ENCODE assay signal across 8 cellular contexts in the genomic region with DNA sequence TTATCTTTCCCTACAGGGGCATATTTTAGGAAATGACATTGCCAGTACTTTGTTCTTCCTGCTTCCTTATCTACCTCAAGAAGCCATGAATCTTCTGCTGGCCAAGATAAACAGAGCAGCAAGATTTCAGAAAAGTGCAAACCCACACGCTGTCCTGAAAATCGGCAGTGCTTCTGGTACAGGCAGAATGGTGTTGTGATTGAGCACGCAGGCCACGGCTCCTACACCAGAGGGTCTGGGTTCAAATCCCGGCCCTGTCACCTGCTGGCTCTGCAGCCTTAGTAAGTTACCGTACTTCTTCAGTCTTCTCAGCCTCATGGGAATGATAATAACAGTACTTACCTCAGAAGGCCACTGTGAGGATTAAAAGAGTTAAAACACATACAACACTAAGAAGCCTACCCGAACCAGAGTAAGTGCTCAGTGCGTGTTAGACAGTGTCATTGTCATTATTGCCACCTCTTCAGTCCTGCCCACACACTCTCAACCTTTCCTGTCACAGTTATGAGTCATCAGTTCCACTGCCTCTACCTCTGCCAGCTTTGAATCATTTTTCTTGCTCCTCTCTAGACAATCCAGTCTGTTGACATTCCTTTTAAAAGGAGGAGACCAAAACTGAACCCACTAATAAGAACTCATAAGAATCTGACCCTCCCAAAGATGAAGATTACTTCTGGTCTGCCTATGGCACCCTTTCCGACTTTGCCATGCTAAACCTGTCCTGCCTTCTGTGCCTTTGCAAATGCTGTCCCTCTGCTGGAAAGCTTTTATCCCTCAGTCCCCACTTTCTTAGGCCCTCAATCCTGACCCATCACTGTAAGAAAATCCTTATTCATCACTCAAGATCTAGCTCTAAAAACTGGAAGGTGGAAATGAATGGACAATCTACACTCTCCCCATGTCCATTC. TPM values are rescaled to one million over a fixed set of nuclear protein-coding genes. Genes with fewer than 3 reads are reported as not detected.
DNase-seq lines count a peak whose midpoint lies in the region; ATAC-seq and TF ChIP-seq lines count a peak whose summit lies in the region.

No MANE protein-coding gene starts in this region.

- H3K9me2 ChIP-seq in Loucy (replicated peaks; ENCODE audit: low read depth, low read length), result no peaks in the 10 kb centered on the region

- H3K9ac ChIP-seq in Loucy (ENCODE audit: low read depth, low read length, poor library complexity, severe bottlenecking), result no peak overlapping the region

- peaks cover 8% of the 10 kb centered on the region for H3K27me3 ChIP-seq in Loucy (ENCODE audit: insufficient read depth, low read length, poor library complexity, severe bottlenecking)

- peak; percentile 59 for DNase-seq in Caki2 (ENCODE audit: low read depth)
- DNase-seq in activated CD8-positive, alpha-beta memory T cell treated with anti-CD3 and anti-CD28 coated beads for 24 hours, result peak; percentile 85
- DNase-seq in glomerular endothelial cell (ENCODE audit: extremely low read depth, low read depth, low spot score), result peak; percentile 89
- DNase-seq in stimulated activated CD4-positive, alpha-beta T cell treated with anti-CD3 and anti-CD28 coated beads, Interleukin-4, amount 100 ng/mL, for 1 hour, result peak; percentile 38
- no peak for DNase-seq in NCI-H1105 treated with DMSO at 0.1 percent for 48 hours (lab: John Stamatoyannopoulos, UW)
- no peak for DNase-seq in NCI-H2227 treated with DMSO at 0.1 percent for 48 hours (lab: John Stamatoyannopoulos, UW)

- no peaks in the 10 kb centered on the region for H3K9me3 ChIP-seq in Loucy (ENCODE audit: insufficient read depth, low read depth, low read length)

- ATAC-seq in GM21619 (IDR thresholded peaks at IDR 0.05; ENCODE audit: unreplicated experiment), result peak; percentile 72

- no peaks in the 10 kb centered on the region for H3F3A ChIP-seq in Loucy (ENCODE audit: low read depth)

- H3K79me2 ChIP-seq in Loucy (ENCODE audit: insufficient read depth, low read length), result no peaks in the 10 kb centered on the region

- in situ Hi-C loops in Caki2 (cut with HindIII; ENCODE audit: low pct_unique_long_range_greater_than_20kb, low sequenced_read_pairs), result no loop called here

- H3K4me2 ChIP-seq in Loucy (ENCODE audit: low read depth, low read length, poor library complexity, severe bottlenecking), result peak overlapping the region; percentile 48

- no peak for TF ChIP-seq CTCF in Loucy (conservative IDR thresholded peaks at IDR 0.05; ENCODE audit: low read length)

- peaks cover 39% of the 10 kb centered on the region for H3K4me1 ChIP-seq in Loucy (ENCODE audit: insufficient read depth, low read length, poor library complexity, severe bottlenecking)

- peak overlapping the region; percentile 32 for H3K4me3 ChIP-seq in Loucy (ENCODE audit: low read length, poor library complexity, severe bottlenecking)

- no peaks in the 10 kb centered on the region for H3K36me3 ChIP-seq in Loucy (ENCODE audit: insufficient read depth, low read length)

- H2AFZ ChIP-seq in Loucy (ENCODE audit: low read length), result 0 out of 2 replicates have a peak overlapping the region, but pooled peaks have one; percentile 9

- H4K20me1 ChIP-seq in Loucy (ENCODE audit: insufficient read depth, low read length, poor library complexity, severe bottlenecking), result no peaks in the 10 kb centered on the region

RNA-seq across cellular contexts. Expression of gene MPZL3, which starts 10.7 kb away (rescaled TPM):
- 6.0 and 9.1 TPM in 2 replicates for total RNA-seq in Caki2 (2014; rRNA removed; shearing (Covaris generic); ENCODE audit: low replicate concordance)
- total RNA-seq in glomerular endothelial cell, result 4.1 and 4.7 TPM in 2 replicates

RNA-seq across cellular contexts. Expression of gene JAML, which starts 16.6 kb away (rescaled TPM):
- total RNA-seq in Caki2 (2014; rRNA removed; shearing (Covaris generic); ENCODE audit: low replicate concordance), result not detected in 2 replicates
- not detected in 2 replicates for total RNA-seq in glomerular endothelial cell

RNA-seq across cellular contexts. Expression of gene MPZL2, which starts 22.7 kb away (rescaled TPM):
- total RNA-seq in Caki2 (2014; rRNA removed; shearing (Covaris generic); ENCODE audit: low replicate concordance), result not detected in 2 replicates
- total RNA-seq in glomerular endothelial cell, result 9.7 and 31.9 TPM in 2 replicates

Comparison
In these comparisons a context has a peak if more than half of its experiments do, and no peak if none do; other contexts are left out.
1. DNase-seq: peak in Caki2 (single experiment), activated CD8-positive, alpha-beta memory T cell treated with anti-CD3 and anti-CD28 coated beads for 24 hours (single experiment), glomerular endothelial cell (single experiment) and stimulated activated CD4-positive, alpha-beta T cell treated with anti-CD3 and anti-CD28 coated beads, Interleukin-4, amount 100 ng/mL, for 1 hour (single experiment); none in NCI-H1105 treated with DMSO at 0.1 percent for 48 hours (single experiment) and NCI-H2227 treated with DMSO at 0.1 percent for 48 hours (single experiment).
2. RNA of gene MPZL2, which starts 22.7 kb away (total RNA-seq): 9.7 to 31.9 TPM in glomerular endothelial cell; not detected in Caki2; every median in the first group is over 10 times any median in the second.